Comparison of ENCODE assay signal across 8 cellular contexts in genomic region chr10:16950686-16951681, GRCh38.
DNase-seq lines count a peak whose midpoint lies in the region; ATAC-seq and TF ChIP-seq lines count a peak whose summit lies in the region.

No MANE protein-coding gene starts in this region.

- H3K9me3 ChIP-seq in SK-N-SH (no peaks in the 10 kb centered on the region), spleen (no peaks in the 10 kb centered on the region)

- H3K4me2 ChIP-seq in SK-N-SH: peak overlapping the region; percentile 50

- TF ChIP-seq EP300 in SK-N-SH (IDR thresholded peaks at IDR 0.05; ENCODE audit: borderline replicate concordance in 1 of 2, low read depth in 1 of 2, low read length in 1 of 2): 0 out of 4 replicates have a peak, but pooled peaks of 1 of the 2 experiments have one; percentile 19

- TF ChIP-seq CTCF in SK-N-SH (IDR thresholded peaks at IDR 0.05) (no peak), foreskin keratinocyte (conservative IDR thresholded peaks at IDR 0.05) (no peak), spleen (IDR thresholded peaks at IDR 0.05 in 8 of 11, conservative IDR thresholded peaks at IDR 0.05 in 3 of 11) (no peak)

- 49% methylated on average over 8 of the region's 8 CpGs for WGBS in SK-N-SH (ENCODE audit: low lambda C conversion rate)
- WGBS in spleen, 5 donors: 45 to 53% (median 51%) methylated on average over 8 of the region's 8 CpGs

- no peaks in the 10 kb centered on the region for H3K36me3 ChIP-seq in SK-N-SH (replicated peaks in 1 of 2; ENCODE audit: control insufficient read depth in 1 of 2, insufficient read depth in 2 of 2, low read length in 1 of 2)
- H3K36me3 ChIP-seq in spleen: no peaks in the 10 kb centered on the region

- ATAC-seq in foreskin keratinocyte (peak; percentile 85), HG02588 (IDR thresholded peaks at IDR 0.05; ENCODE audit: unreplicated experiment) (no peak)
- ATAC-seq in activated CD4-positive, CD25-positive, alpha-beta regulatory T cell treated with anti-CD3 and anti-CD28 coated beads, Interleukin-2, amount 50 U/mL, for 24 hours: no peak

- H3K4me3 ChIP-seq in SK-N-SH (ENCODE audit: low read depth in 2 of 2, low read length in 1 of 2) (no peak overlapping the region), spleen (no peak overlapping the region)

- TF ChIP-seq POLR2A in spleen (IDR thresholded peaks at IDR 0.05): no peak

- peaks cover 8% of the 10 kb centered on the region for H3F3A ChIP-seq in SK-N-SH (replicated peaks; ENCODE audit: insufficient read depth)

- no peaks in the 10 kb centered on the region for H4K20me1 ChIP-seq in SK-N-SH (ENCODE audit: insufficient read depth)

- H3K9me2 ChIP-seq in SK-N-SH: no peaks in the 10 kb centered on the region

- TF ChIP-seq RAD21 in SK-N-SH (IDR thresholded peaks at IDR 0.05; ENCODE audit: low read length): no peak

- H3K27ac ChIP-seq in SK-N-SH (ENCODE audit: low read depth in 2 of 2, low read length in 1 of 2): peak overlapping the region; percentile 72 to 95
- H3K27ac ChIP-seq in foreskin keratinocyte: peak overlapping the region; percentile 13
- H3K27ac ChIP-seq in spleen: peak overlapping the region in 5 of 8 donors; percentile 6 to 75 (median 54)

- no peaks in the 10 kb centered on the region for H3K79me2 ChIP-seq in SK-N-SH (ENCODE audit: insufficient read depth)

- DNase-seq in activated CD4-positive, alpha-beta T cell treated with anti-CD3 and anti-CD28 coated beads, Interleukin-2, amount 50 U/mL, for 1 hour: peak; percentile 4
- DNase-seq in activated CD4-positive, alpha-beta T cell treated with anti-CD3 and anti-CD28 coated beads for 1 hour: no peak
- DNase-seq in SK-N-SH: peak; percentile 38
- DNase-seq in foreskin keratinocyte: peak; percentile 27 to 60
- no peak for DNase-seq in spleen
- DNase-seq in RPMI8226: no peak

- H3K27me3 ChIP-seq in SK-N-SH (ENCODE audit: insufficient read depth) (no peaks in the 10 kb centered on the region), foreskin keratinocyte (no peaks in the 10 kb centered on the region), spleen (replicated peaks in 1 of 7) (no peaks in the 10 kb centered on the region)

- H2AFZ ChIP-seq in SK-N-SH (ENCODE audit: low read depth): peak overlapping the region; percentile 33

- intact Hi-C loops in spleen (cut with DNase I; ENCODE audit: low total_unique reads): no loop called here

- H3K9ac ChIP-seq in SK-N-SH: peak overlapping the region; percentile 66

- peaks cover 8 to 25% of the 10 kb centered on the region in 2 experiments; a peak in 3 of 4 replicates for H3K4me1 ChIP-seq in SK-N-SH (ENCODE audit: control insufficient read depth in 1 of 2, insufficient read depth in 2 of 2, low read depth in 1 of 2, low read length in 1 of 2)
- H3K4me1 ChIP-seq in foreskin keratinocyte: peaks cover 8% of the 10 kb centered on the region
- peaks cover 0 to 40% (median 19%) of the 10 kb centered on the region in 6 donors for H3K4me1 ChIP-seq in spleen

- POLR2A ChIA-PET in SK-N-SH (lab: Yijun Ruan, JAX): no interaction called here

- CTCF ChIA-PET in SK-N-SH (lab: Yijun Ruan, JAX): no interaction called here

TF ChIP-seq in SK-N-SH, 30 proteins besides CTCF, POLR2A, EP300 and RAD21:
- TF ChIP-seq RXRA (IDR thresholded peaks at IDR 0.05; ENCODE audit: borderline replicate concordance, low read depth) (0 out of 2 replicates have a peak, but pooled peaks have one; percentile 15), POLR2AphosphoS5 (IDR thresholded peaks at IDR 0.05; ENCODE audit: low read depth, low read length) (peak; percentile 57; the same call in 1 of the 2 replicates), TAF1 (IDR thresholded peaks at IDR 0.05; ENCODE audit: borderline replicate concordance, low read depth, low read length) (no peak), JUND (IDR thresholded peaks at IDR 0.05) (peak; percentile 64), FOSL2 (IDR thresholded peaks at IDR 0.05; ENCODE audit: borderline replicate concordance, low read depth) (peak; percentile 52; the same call in 1 of the 2 replicates), PBX3 (IDR thresholded peaks at IDR 0.05) (peak; percentile 97), MEF2A (IDR thresholded peaks at IDR 0.05; ENCODE audit: borderline replicate concordance, low read depth) (no peak)

Comparison
In these comparisons a context has a peak if more than half of its experiments do, and no peak if none do; other contexts are left out.
1. DNase-seq: peak in activated CD4-positive, alpha-beta T cell treated with anti-CD3 and anti-CD28 coated beads, Interleukin-2, amount 50 U/mL, for 1 hour (single experiment), SK-N-SH (single experiment) and foreskin keratinocyte (2 of 2); none in activated CD4-positive, alpha-beta T cell treated with anti-CD3 and anti-CD28 coated beads for 1 hour (single experiment), spleen (single experiment) and RPMI8226 (single experiment).
2. H3K27ac ChIP-seq: peak in every context shown above with its lines; median percentile 84 in SK-N-SH; 54 in spleen; 13 in foreskin keratinocyte.